11 cellular contexts compared by ENCODE assay signal in genomic region chr9:91771027-91771426, GRCh38.
DNase-seq lines count a peak whose midpoint lies in the region; ATAC-seq and TF ChIP-seq lines count a peak whose summit lies in the region.
"Had no signal": no experiment of that assay in that cellular context is flagged by ENCODE, and none has a peak within 500 bp of the region (broad histone marks: within the 10 kb centered on the region; RNA-seq: fewer than 3 reads in every experiment).

No MANE protein-coding gene starts in this region.

- no peaks in the 10 kb centered on the region for H3K4me1 ChIP-seq in lung (ENCODE audit: control insufficient read depth in 2 of 2, insufficient read depth in 2 of 2, low read length in 2 of 2)

- peak; percentile 69 for ATAC-seq in lung (ENCODE audit: insufficient read depth, low FRiP score)
- ATAC-seq in GM21515 (IDR thresholded peaks at IDR 0.05; ENCODE audit: unreplicated experiment): no peak
- ATAC-seq in HG03196 (IDR thresholded peaks at IDR 0.05; ENCODE audit: unreplicated experiment): no peak
- ATAC-seq: T-helper 17 cell had no signal

- DNase-seq in AG08396 (ENCODE audit: low spot score): peak; percentile 85
- peak; percentile 88 for DNase-seq in MG63
- peak; percentile 79 to 94 for DNase-seq in cardiac fibroblast (ENCODE audit: low read depth in 2 of 2)
- DNase-seq in lung (ENCODE audit: low spot score): peak; percentile 39
- no peak for DNase-seq in DMS53 (lab: John Stamatoyannopoulos, UW)
- DNase-seq in NCI-H2081 (lab: John Stamatoyannopoulos, UW): no peak
- DNase-seq: DMS153; effector CD8-positive, alpha-beta T cell; T-helper 17 cell had no signal

- H3K4me3 ChIP-seq in MG63 (no peak overlapping the region), cardiac fibroblast (replicated peaks in 1 of 2; ENCODE audit: low read depth in 2 of 2, low read length in 2 of 2) (no peak overlapping the region), lung (no peak overlapping the region)

- no peak overlapping the region for H3K27ac ChIP-seq in lung (ENCODE audit: low read depth in 1 of 2, low read length in 1 of 2)

- peak; percentile 32 for TF ChIP-seq CTCF in cardiac fibroblast (IDR thresholded peaks at IDR 0.05; ENCODE audit: low read depth, low read length)
- no peak for TF ChIP-seq CTCF in lung (IDR thresholded peaks at IDR 0.05; ENCODE audit: control extremely low read depth, extremely low read depth)

- no peaks in the 10 kb centered on the region for H3K9me3 ChIP-seq in MG63
- H3K9me3 ChIP-seq in lung (ENCODE audit: control insufficient read depth in 2 of 2, insufficient read depth in 1 of 2, low read length in 1 of 2): no peaks in the 10 kb centered on the region

- H3K27me3 ChIP-seq in MG63: no peaks in the 10 kb centered on the region
- no peaks in the 10 kb centered on the region for H3K27me3 ChIP-seq in lung (ENCODE audit: control insufficient read depth, insufficient read depth)

- WGBS in lung, 2 donors: 36 to 77% methylated on average over 8 of the region's 8 CpGs

- H3K36me3 ChIP-seq in MG63: no peaks in the 10 kb centered on the region
- no peaks in the 10 kb centered on the region for H3K36me3 ChIP-seq in lung (ENCODE audit: control insufficient read depth in 2 of 2, insufficient read depth in 2 of 2, low read length in 2 of 2)

Comparison
In these comparisons a context has a peak if more than half of its experiments do, and no peak if none do; other contexts are left out.
1. DNase-seq: peak in AG08396 (single experiment), MG63 (single experiment), cardiac fibroblast (2 of 2) and lung (single experiment); none in DMS53 (single experiment) and NCI-H2081 (0 of 2).